In genomic region chr16:49350265-49351103, GRCh38 we compare ENCODE assay signal across 8 cellular contexts. TPM values are rescaled to one million over a fixed set of nuclear protein-coding genes. Genes with fewer than 3 reads are reported as not detected.
DNase-seq lines count a peak whose midpoint lies in the region; ATAC-seq and TF ChIP-seq lines count a peak whose summit lies in the region.

No MANE protein-coding gene starts in this region.

- no peaks in the 10 kb centered on the region for H3K36me3 Mint-ChIP-seq in endothelial cell (ENCODE audit: low read depth, unreplicated experiment)
- H3K36me3 Mint-ChIP-seq in stimulated activated naive B cell treated with anti-CD40 and anti-IgM and Interleukin-4, amounts not matched to agents 10 μg/mL and 1 μg/mL and 100 μg/mL, for 72 hours = no peaks in the 10 kb centered on the region

- H3K27me3 Mint-ChIP-seq in endothelial cell (ENCODE audit: unreplicated experiment) = peaks cover 2% of the 10 kb centered on the region
- peaks cover 22 to 25% of the 10 kb centered on the region in 2 donors for H3K27me3 Mint-ChIP-seq in stimulated activated naive B cell treated with anti-CD40 and anti-IgM and Interleukin-4, amounts not matched to agents 10 μg/mL and 1 μg/mL and 100 μg/mL, for 72 hours

- CTCF ChIA-PET in AG04450 (lab: Charles Lee) = interaction anchor here (0.5 to 7.7 kb wide), 5 partner anchors 499 to 1111 kb away, joined by 3 to 70 read pairs (median 3); no protein-coding TSS in a partner anchor

- H3K9me3 ChIP-seq in AG04450 (ENCODE audit: control insufficient read depth, insufficient read depth, low read length) = no peaks in the 10 kb centered on the region

- H3K4me3 ChIP-seq in AG04450 (ENCODE audit: low read depth, low read length) = no peak overlapping the region

- ATAC-seq in stimulated activated naive B cell treated with anti-CD40 and anti-IgM and Interleukin-4, amounts not matched to agents 10 μg/mL and 1 μg/mL and 100 μg/mL, for 72 hours (replicated peaks) = peak; percentile 66 to 68

- no peak overlapping the region for H3K4me3 Mint-ChIP-seq in endothelial cell (ENCODE audit: unreplicated experiment)
- no peak overlapping the region for H3K4me3 Mint-ChIP-seq in stimulated activated naive B cell treated with anti-CD40 and anti-IgM and Interleukin-4, amounts not matched to agents 10 μg/mL and 1 μg/mL and 100 μg/mL, for 72 hours

- in situ Hi-C loops in GM13976 (cut with MboI; ENCODE audit: low sequenced_read_pairs, unreplicated experiment) = no loop called here

- TF ChIP-seq CTCF in AG04450 (IDR thresholded peaks at IDR 0.05; ENCODE audit: low read depth, low read length) (peak; percentile 79), GM13976 (IDR thresholded peaks at IDR 0.05; ENCODE audit: borderline replicate concordance, control extremely low read depth, extremely low read depth, insufficient read depth, missing control alignments) (peak; percentile 89), endothelial cell (IDR thresholded peaks at IDR 0.05; ENCODE audit: unreplicated experiment) (peak; percentile 90)

- no peaks in the 10 kb centered on the region for H3K9me3 Mint-ChIP-seq in endothelial cell (ENCODE audit: unreplicated experiment)
- no peaks in the 10 kb centered on the region for H3K9me3 Mint-ChIP-seq in stimulated activated naive B cell treated with anti-CD40 and anti-IgM and Interleukin-4, amounts not matched to agents 10 μg/mL and 1 μg/mL and 100 μg/mL, for 72 hours

- no peaks in the 10 kb centered on the region for H3K27me3 ChIP-seq in AG04450 (ENCODE audit: control insufficient read depth, insufficient read depth, low read length)

- H3K27ac ChIP-seq in AG04450 (ENCODE audit: low read depth, low read length) = no peak overlapping the region

- H3K27ac Mint-ChIP-seq in endothelial cell (ENCODE audit: unreplicated experiment) = no peak overlapping the region
- H3K27ac Mint-ChIP-seq in stimulated activated naive B cell treated with anti-CD40 and anti-IgM and Interleukin-4, amounts not matched to agents 10 μg/mL and 1 μg/mL and 100 μg/mL, for 72 hours = no peak overlapping the region

- POLR2A ChIA-PET in AG04450 (lab: Yijun Ruan, JAX) = interaction anchor here (0.7 kb wide), 1 partner anchor 664 kb away, joined by 3 read pairs; no protein-coding TSS in a partner anchor

- H3K4me1 Mint-ChIP-seq in endothelial cell (ENCODE audit: unreplicated experiment) = peaks cover 8% of the 10 kb centered on the region
- H3K4me1 Mint-ChIP-seq in stimulated activated naive B cell treated with anti-CD40 and anti-IgM and Interleukin-4, amounts not matched to agents 10 μg/mL and 1 μg/mL and 100 μg/mL, for 72 hours = peaks cover 0 to 3% of the 10 kb centered on the region in 2 donors

- DNase-seq in AG04450 (ENCODE audit: low read depth, low spot score) = no peak
- DNase-seq in GM13976 (ENCODE audit: low spot score) = peak; percentile 80
- DNase-seq in MV-4-11 (lab: John Stamatoyannopoulos, UW) = peak; percentile 5
- DNase-seq in activated CD4-positive, alpha-beta T cell treated with anti-CD3 and anti-CD28 coated beads for 48 hours = peak; percentile 72
- DNase-seq in endothelial cell (ENCODE audit: low spot score) = peak; percentile 80
- peak; percentile 81 for DNase-seq in mesenteric fat pad (ENCODE audit: low spot score)
- DNase-seq in stimulated activated naive B cell treated with anti-CD40 and anti-IgM and Interleukin-4, amounts not matched to agents 10 μg/mL and 1 μg/mL and 100 μg/mL, for 72 hours = peak; percentile 35
- no peak for DNase-seq in DMS153 (lab: John Stamatoyannopoulos, UW)

RNA-seq across cellular contexts. Expression of gene C16orf78, which starts 23.1 kb away (rescaled TPM):
- polyA plus RNA-seq in AG04450 (2011; rRNA removed) = not detected in 2 replicates
- not detected in 2 replicates for polyA minus RNA-seq in AG04450 (2011; rRNA and poly(A)+ RNA removed)
- total RNA-seq in endothelial cell (ENCODE audit: unreplicated experiment) = not detected
- total RNA-seq in mesenteric fat pad = not detected

Comparison
In these comparisons a context has a peak if more than half of its experiments do, and no peak if none do; other contexts are left out.
1. DNase-seq: peak in GM13976 (single experiment), MV-4-11 (single experiment), activated CD4-positive, alpha-beta T cell treated with anti-CD3 and anti-CD28 coated beads for 48 hours (single experiment), endothelial cell (single experiment), mesenteric fat pad (single experiment) and stimulated activated naive B cell treated with anti-CD40 and anti-IgM and Interleukin-4, amounts not matched to agents 10 μg/mL and 1 μg/mL and 100 μg/mL, for 72 hours (single experiment); none in AG04450 (single experiment) and DMS153 (single experiment).
2. Peak in every context shown above with its lines, with median percentiles within 50 percentile points of each other: CTCF ChIP-seq.